In the genomic region with DNA sequence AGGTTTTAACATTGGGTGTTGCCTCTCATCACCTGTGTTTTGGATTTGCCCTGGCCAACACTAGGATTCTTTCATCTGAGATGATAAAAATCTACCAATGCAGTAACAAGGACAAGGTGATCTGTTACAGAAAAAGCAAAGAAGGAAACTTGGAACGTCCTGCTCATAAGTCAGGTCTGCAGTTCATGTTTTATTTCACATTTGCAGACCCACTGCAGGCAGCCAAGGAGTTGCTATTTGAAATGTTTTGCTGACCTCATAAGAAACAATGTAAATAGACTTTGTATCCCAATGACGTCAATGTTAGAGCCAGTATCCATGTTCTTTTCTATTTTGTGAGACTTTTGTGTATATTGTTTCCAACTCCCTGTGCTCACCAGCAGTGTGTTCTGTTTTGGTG, we compare ENCODE assay signal across 21 cellular contexts.
DNase-seq lines count a peak whose midpoint lies in the region; ATAC-seq, FAIRE-seq and TF ChIP-seq lines count a peak whose summit lies in the region.
"Had no signal": no experiment of that assay in that cellular context is flagged by ENCODE, and none has a peak within 500 bp of the region (broad histone marks: within the 10 kb centered on the region; RNA-seq: fewer than 3 reads in every experiment).

No MANE protein-coding gene starts in this region.

- no peak overlapping the region for H3K4me2 ChIP-seq in HepG2 (ENCODE audit: low read depth, low read length)
- H3K4me2 ChIP-seq: A549 had no signal

- no peak for TF ChIP-seq POLR2A in HepG2 (IDR thresholded peaks at IDR 0.05; ENCODE audit: insufficient read depth in 1 of 2, low read depth in 2 of 2, low read length in 2 of 2)
- TF ChIP-seq POLR2A in right lobe of liver (IDR thresholded peaks at IDR 0.05), result no peak
- TF ChIP-seq POLR2A in prostate gland (IDR thresholded peaks at IDR 0.05), result no peak

- POLR2A ChIA-PET in HepG2 (lab: Yijun Ruan, JAX), result no interaction called here

- in situ Hi-C loops in HepG2 (cut with HindIII; ENCODE audit: extremely low pct_ligation_motif_present, low pct_unique_long_range_greater_than_20kb) (loop anchor here (25.0 kb wide), 1 partner anchor 1000 kb away; no protein-coding TSS in a partner anchor), HAP-1 (cut with MboI; ENCODE audit: low sequenced_read_pairs) (loop anchor here (25.0 kb wide), 1 partner anchor 575 kb away; no protein-coding TSS in a partner anchor)

- no peak for TF ChIP-seq EP300 in HepG2 (IDR thresholded peaks at IDR 0.05; ENCODE audit: low read depth in 2 of 2, low read length in 2 of 2)
- TF ChIP-seq EP300 in HepG2 (CRISPR knock-in tag; IDR thresholded peaks at IDR 0.05; ENCODE audit: borderline replicate concordance), result no peak

- intact Hi-C loops in HepG2 (cut with micrococcal nuclease; ENCODE audit: unreplicated experiment) (loop anchor here (10.0 kb wide), 1 partner anchor 1002 kb away; no protein-coding TSS in a partner anchor), right lobe of liver (cut with DNase I) (no loop called here), prostate gland (cut with DNase I) (no loop called here)

- no peaks in the 10 kb centered on the region for H3K9me3 ChIP-seq in HepG2 (ENCODE audit: low read length)
- H3K9me3 ChIP-seq in right lobe of liver, result no peaks in the 10 kb centered on the region
- H3K9me3 ChIP-seq in prostate gland, result no peaks in the 10 kb centered on the region
- H3K9me3 ChIP-seq in HAP-1, result no peaks in the 10 kb centered on the region
- H3K9me3 ChIP-seq: A549, BE2C, SJCRH30 had no signal

- 63% methylated on average over 2 of the region's 2 CpGs for WGBS in HepG2 (ENCODE audit: low lambda C conversion rate)
- 18% methylated on average over 2 of the region's 2 CpGs for WGBS in right lobe of liver (ENCODE audit: insufficient coverage, low coverage, low lambda C conversion rate, missing lambda C conversion rate)
- 20% methylated on average over 2 of the region's 2 CpGs for WGBS in prostate gland

- CTCF ChIA-PET in HepG2 (lab: Yijun Ruan, JAX; ENCODE audit: low intra/inter-chr PET ratio, low total read pairs), result no interaction called here

- peaks cover 7% of the 10 kb centered on the region; the same call in 1 of the 2 replicates for H3K4me1 ChIP-seq in HepG2 (ENCODE audit: insufficient read depth, low read length)
- no peaks in the 10 kb centered on the region for H3K4me1 ChIP-seq in right lobe of liver
- H3K4me1 ChIP-seq in prostate gland (replicated peaks), result peaks cover 5% of the 10 kb centered on the region
- no peaks in the 10 kb centered on the region for H3K4me1 ChIP-seq in HAP-1
- H3K4me1 ChIP-seq: SJCRH30 had no signal

- no peak for TF ChIP-seq RAD21 in HepG2 (CRISPR knock-in tag; IDR thresholded peaks at IDR 0.05)

- DNase-seq in HepG2 (ENCODE audit: low spot score), result no peak
- no peak for DNase-seq in right lobe of liver
- peak; percentile 16 for DNase-seq in choroid plexus epithelial cell (ENCODE audit: low read depth)
- no peak for DNase-seq in prostate gland (ENCODE audit: low spot score)
- DNase-seq in activated naive CD4-positive, alpha-beta T cell (lab: John Stamatoyannopoulos, UW), result no peak
- no peak for DNase-seq in HAP-1 (ENCODE audit: low spot score in 2 of 2)
- DNase-seq in HK-2 (ENCODE audit: unreplicated experiment), result no peak
- DNase-seq: CD4-positive, CD25-positive, alpha-beta regulatory T cell; H7; KG1; NCI-H1092 treated with DMSO at 0.1 percent for 48 hours; NCI-H1436 treated with DMSO at 0.1 percent for 48 hours; NCI-H1930; NCI-H2227 treated with DMSO at 0.1 percent for 48 hours; NCI-H524 treated with DMSO at 0.1 percent for 48 hours; SJCRH30 had no signal

- FAIRE-seq in HepG2 (lab: Jason Lieb, UNC), result no peak
- FAIRE-seq: A549, GM12892 had no signal

- BruUV-seq in HepG2 (replicated peaks; lab: Mats Ljungman, UMichigan), result no TSS peak

- H4K20me1 ChIP-seq in HepG2 (ENCODE audit: insufficient read depth, low read length), result no peaks in the 10 kb centered on the region

- no peak overlapping the region for H3K27ac ChIP-seq in HepG2 (ENCODE audit: extremely low read length, insufficient read depth, low read length)
- H3K27ac ChIP-seq in right lobe of liver, result no peak overlapping the region
- peak overlapping the region; percentile 49 to 64 for H3K27ac ChIP-seq in prostate gland
- H3K27ac ChIP-seq: SJCRH30 had no signal

- H3K4me3 ChIP-seq in HepG2 (replicated peaks in 1 of 3; ENCODE audit: insufficient read depth in 1 of 3, low read depth in 2 of 3, low read length in 3 of 3) (no peak overlapping the region), right lobe of liver (no peak overlapping the region), choroid plexus epithelial cell (ENCODE audit: low read depth, low read length) (no peak overlapping the region), prostate gland (no peak overlapping the region), HAP-1 (no peak overlapping the region)
- H3K4me3 ChIP-seq: A549, SJCRH30 had no signal

- H3K9ac ChIP-seq in HepG2 (ENCODE audit: insufficient read depth, low read depth, low read length), result no peak overlapping the region

- TF ChIP-seq CTCF in HepG2 (CRISPR knock-in tag; IDR thresholded peaks at IDR 0.05), result no peak
- no peak for TF ChIP-seq CTCF in right lobe of liver (IDR thresholded peaks at IDR 0.05)
- TF ChIP-seq CTCF in choroid plexus epithelial cell (conservative IDR thresholded peaks at IDR 0.05; ENCODE audit: low read depth, low read length), result no peak
- TF ChIP-seq CTCF in prostate gland (IDR thresholded peaks at IDR 0.05), result peak in 1 of 4 experiments; percentile 12

- H3K27me3 ChIP-seq in HepG2 (ENCODE audit: control insufficient read depth in 1 of 2, insufficient read depth in 2 of 2, low read length in 2 of 2), result no peaks in the 10 kb centered on the region
- no peaks in the 10 kb centered on the region for H3K27me3 ChIP-seq in right lobe of liver
- H3K27me3 ChIP-seq in prostate gland (replicated peaks; ENCODE audit: insufficient read depth), result no peaks in the 10 kb centered on the region
- no peaks in the 10 kb centered on the region for H3K27me3 ChIP-seq in HAP-1 (ENCODE audit: low read depth)
- H3K27me3 ChIP-seq: BE2C had no signal

- H3K36me3 ChIP-seq in HepG2 (replicated peaks in 1 of 2; ENCODE audit: control insufficient read depth in 1 of 2, insufficient read depth in 2 of 2, low read length in 2 of 2) (no peaks in the 10 kb centered on the region), right lobe of liver (no peaks in the 10 kb centered on the region), prostate gland (no peaks in the 10 kb centered on the region), HAP-1 (replicated peaks) (no peaks in the 10 kb centered on the region)
- H3K36me3 ChIP-seq: BE2C, SJCRH30 had no signal

- ATAC-seq in HepG2 (no peak), right lobe of liver (no peak), HG03521 (IDR thresholded peaks at IDR 0.05; ENCODE audit: unreplicated experiment) (no peak)
- ATAC-seq: Panc1 had no signal

- no peaks in the 10 kb centered on the region for H3K79me2 ChIP-seq in HepG2 (ENCODE audit: insufficient read depth, low read length)

- H2AFZ ChIP-seq in HepG2 (ENCODE audit: low read length), result no peak overlapping the region

TF ChIP-seq in HepG2, 621 proteins besides CTCF, POLR2A, EP300 and RAD21:
- TF ChIP-seq TCF12 (IDR thresholded peaks at IDR 0.05) (no peak), TCF12 (CRISPR knock-in tag; IDR thresholded peaks at IDR 0.05) (no peak), ERF (CRISPR knock-in tag; IDR thresholded peaks at IDR 0.05) (no peak), CREB1 (IDR thresholded peaks at IDR 0.05) (peak; percentile 50), CREB1 (CRISPR knock-in tag; IDR thresholded peaks at IDR 0.05) (no peak), GMEB1 (CRISPR knock-in tag; IDR thresholded peaks at IDR 0.05; ENCODE audit: borderline replicate concordance) (no peak), SSRP1 (CRISPR knock-in tag; IDR thresholded peaks at IDR 0.05) (no peak), ATF7 (IDR thresholded peaks at IDR 0.05) (peak; percentile 44; the same call in 1 of the 2 replicates), ATF7 (CRISPR knock-in tag; IDR thresholded peaks at IDR 0.05) (no peak)

Comparison
In these comparisons a context has a peak if more than half of its experiments do, and no peak if none do; other contexts are left out.
1. H3K27ac ChIP-seq: peak in prostate gland (2 of 2); none in HepG2 (single experiment) and right lobe of liver (0 of 3).